ENCODE assay signal across 26 cellular contexts in genomic region chr7:147978651-147979050, GRCh38.
"Had no signal": no experiment of that assay in that cellular context is flagged by ENCODE, and none has a peak within 500 bp of the region (broad histone marks: within the 10 kb centered on the region; RNA-seq: fewer than 3 reads in every experiment).

No MANE protein-coding gene starts in this region.

- ATAC-seq: stimulated activated effector memory CD8-positive, alpha-beta T cell treated with anti-CD3 and anti-CD28 coated beads, Interleukin-12 subunit alpha, Interleukin-12 subunit beta, amount 100 ng/mL, for 72 hours; stimulated activated memory B cell treated with anti-CD40 and anti-IgM and Interleukin-4, amounts not matched to agents 10 μg/mL and 1 μg/mL and 100 μg/mL, for 72 hours; stimulated activated naive B cell treated with anti-CD40 and anti-IgM and Interleukin-4, amounts not matched to agents 10 μg/mL and 1 μg/mL and 100 μg/mL, for 72 hours; stimulated activated naive CD8-positive, alpha-beta T cell treated with anti-CD3 and anti-CD28 coated beads, Interleukin-15, amount 100 ng/mL, for 72 hours; stimulated activated naive CD8-positive, alpha-beta T cell treated with anti-CD3 and anti-CD28 coated beads, Interleukin-15, Interleukin-2, amounts not matched to agents 100 U/mL and 50 U/mL, for 24 hours; upper lobe of right lung had no signal

- FAIRE-seq: urothelium cell line had no signal

- H3K4me3 ChIP-seq: stomach, suprapubic skin, testis, thoracic aorta, thyroid gland, tibial artery, tibial nerve, transverse colon, upper lobe of left lung, upper lobe of right lung, uterus, vagina had no signal

- H3K27me3 ChIP-seq: stomach, suprapubic skin, testis, thyroid gland, tibial artery, tibial nerve, transverse colon, upper lobe of left lung, upper lobe of right lung, uterus, vagina had no signal

- H3K27ac ChIP-seq: stomach, suprapubic skin, testis, thoracic aorta, thyroid gland, tibial artery, tibial nerve, transverse colon, upper lobe of left lung, upper lobe of right lung, uterus, vagina had no signal

- H3K9me3 ChIP-seq: stomach, suprapubic skin, testis, thoracic aorta, thyroid gland, tibial artery, tibial nerve, transverse colon, upper lobe of left lung, upper lobe of right lung, uterus, vagina had no signal

- DNase-seq: stimulated activated CD4-positive, alpha-beta T cell treated with anti-CD3 and anti-CD28 coated beads, Interleukin-2, amount 100 ng/mL, for 48 hours; stimulated activated CD4-positive, alpha-beta T cell treated with anti-CD3 and anti-CD28 coated beads, Interleukin-4, amount 100 ng/mL, for 1 hour; stimulated activated CD4-positive, alpha-beta T cell treated with anti-CD3 and anti-CD28 coated beads, Interleukin-4, amount 100 ng/mL, for 24 hours; stimulated activated CD4-positive, alpha-beta T cell treated with anti-CD3 and anti-CD28 coated beads, Interleukin-4, amount 100 ng/mL, for 4 hours; stimulated activated CD8-positive, alpha-beta memory T cell treated with anti-CD3 and anti-CD28 coated beads, Interleukin-4, amount 100 ng/mL, for 48 hours; stimulated activated naive B cell treated with anti-CD40 and anti-IgM and Interleukin-4, amounts not matched to agents 10 μg/mL and 1 μg/mL and 100 μg/mL, for 72 hours; stimulated activated naive CD4-positive, alpha-beta T cell treated with Interleukin-2 at 50 U/mL for 16 hours; stimulated activated naive CD8-positive, alpha-beta T cell treated with anti-CD3 and anti-CD28 coated beads, Interleukin-15, amount 100 ng/mL, for 72 hours; stimulated activated naive CD8-positive, alpha-beta T cell treated with anti-CD3 and anti-CD28 coated beads, Interleukin-15, Interleukin-2, amounts not matched to agents 100 U/mL and 50 U/mL, for 24 hours; stomach; substantia nigra; testis; thyroid gland; tibial artery; transverse colon; trophoblast cell; upper lobe of left lung; upper lobe of right lung; uterus had no signal

- H3K36me3 ChIP-seq: stomach, suprapubic skin, thoracic aorta, thyroid gland, tibial artery, tibial nerve, transverse colon, upper lobe of left lung, upper lobe of right lung, uterus, vagina had no signal

- H3K4me1 ChIP-seq: suprapubic skin, testis, thyroid gland, tibial artery, transverse colon, upper lobe of left lung, upper lobe of right lung, uterus, vagina had no signal
